Comparison of ENCODE assay signal across 8 cellular contexts in the genomic region with DNA sequence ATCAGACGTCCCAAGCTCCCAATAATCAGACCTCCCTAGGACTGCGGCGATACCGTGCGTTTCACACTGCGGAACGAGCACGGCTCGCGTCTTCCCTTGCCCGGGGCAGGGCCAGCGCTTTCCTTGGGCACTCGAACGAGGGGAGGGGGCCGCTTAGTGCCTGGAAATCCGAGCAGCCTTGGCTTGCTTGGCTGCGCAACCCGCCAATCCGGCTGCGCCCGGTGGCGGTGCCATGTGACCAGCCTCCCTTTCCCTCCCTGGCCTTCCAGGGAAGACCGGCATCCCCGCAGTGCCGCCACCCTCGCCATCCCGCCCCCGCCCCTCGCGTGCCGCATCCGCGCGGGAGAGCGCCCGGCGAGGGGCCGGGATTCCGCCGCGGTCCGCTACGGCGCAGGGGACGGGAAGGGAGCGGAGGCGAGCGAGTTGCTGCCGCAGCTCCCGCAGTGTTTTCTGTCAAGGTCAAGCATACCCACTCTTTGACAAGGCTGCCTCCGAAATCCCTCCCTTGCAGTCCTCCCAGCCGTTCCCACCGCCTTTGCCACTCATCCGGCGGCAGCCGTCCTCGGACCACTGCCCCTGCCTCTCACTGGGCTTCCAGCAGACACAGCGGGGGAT. TPM values are rescaled to one million over a fixed set of nuclear protein-coding genes. Genes with fewer than 3 reads are reported as not detected.
DNase-seq lines count a peak whose midpoint lies in the region; ATAC-seq and TF ChIP-seq lines count a peak whose summit lies in the region.

No MANE protein-coding gene starts in this region.

- H3K4me1 ChIP-seq in SJSA1 (replicated peaks): peaks cover 10% of the 10 kb centered on the region
- peaks cover 21% of the 10 kb centered on the region for H3K4me1 ChIP-seq in mononuclear cell (ENCODE audit: insufficient read depth, low read length)

- H3K36me3 ChIP-seq in SJSA1: no peaks in the 10 kb centered on the region

- H3K9me3 ChIP-seq in SJSA1 (replicated peaks) (no peaks in the 10 kb centered on the region), mononuclear cell (ENCODE audit: low read depth, low read length) (no peaks in the 10 kb centered on the region)

- peaks cover 15% of the 10 kb centered on the region for H3K4me1 Mint-ChIP-seq in type B pancreatic cell (ENCODE audit: unreplicated experiment)

- no peak overlapping the region for H3K27ac Mint-ChIP-seq in type B pancreatic cell

- H3K4me3 ChIP-seq in HL-60 (replicated peaks; ENCODE audit: insufficient read depth, low read length) (0 out of 2 replicates have a peak overlapping the region, but pooled peaks have one; percentile 3), SJSA1 (peak overlapping the region; percentile 41), mononuclear cell (ENCODE audit: low read length) (peak overlapping the region; percentile 15)

- no peak for TF ChIP-seq CTCF in HL-60 (IDR thresholded peaks at IDR 0.05; ENCODE audit: insufficient read depth, low read length)
- TF ChIP-seq CTCF in type B pancreatic cell (conservative IDR thresholded peaks at IDR 0.05): no peak

- H3K4me3 Mint-ChIP-seq in type B pancreatic cell: peak overlapping the region; percentile 86

- H3K9me3 Mint-ChIP-seq in type B pancreatic cell: no peaks in the 10 kb centered on the region

- peaks cover 9% of the 10 kb centered on the region for H3K27me3 ChIP-seq in HL-60 (ENCODE audit: insufficient read depth, poor library complexity, severe bottlenecking)
- H3K27me3 ChIP-seq in SJSA1 (replicated peaks): peaks cover 16% of the 10 kb centered on the region
- H3K27me3 ChIP-seq in mononuclear cell (ENCODE audit: insufficient read depth, low read length): peaks cover 24% of the 10 kb centered on the region

- ATAC-seq in esophagus mucosa: peak; percentile 60
- no peak for ATAC-seq in GM21825 (IDR thresholded peaks at IDR 0.05; ENCODE audit: unreplicated experiment)

- H3K27ac ChIP-seq in HL-60 (replicated peaks): no peak overlapping the region
- no peak overlapping the region for H3K27ac ChIP-seq in SJSA1

- peaks cover 27% of the 10 kb centered on the region for H3K27me3 Mint-ChIP-seq in type B pancreatic cell

- H3K36me3 Mint-ChIP-seq in type B pancreatic cell: no peaks in the 10 kb centered on the region

- peak; percentile 57 for DNase-seq in AG08396 (ENCODE audit: low spot score)
- DNase-seq in HL-60 (ENCODE audit: low read depth in 1 of 2, low spot score in 1 of 2): no peak
- peak in 1 of 2 experiments; percentile 32 for DNase-seq in SJSA1 (ENCODE audit: low read depth in 1 of 2, low spot score in 2 of 2)
- peak; percentile 78 for DNase-seq in type B pancreatic cell (ENCODE audit: extremely low spot score, unreplicated experiment)
- DNase-seq in SIG-M5 (lab: John Stamatoyannopoulos, UW): no peak

RNA-seq across cellular contexts. Expression of a gene that starts 8.3 kb away (rescaled TPM):
- total RNA-seq in SJSA1 (2014; rRNA removed; shearing (Covaris generic)): 8.6 and 9.8 TPM in 2 replicates
- total RNA-seq in esophagus mucosa: 45.3 TPM
- total RNA-seq in mononuclear cell: 69.0 TPM
- 20.1 and 33.8 TPM in 2 replicates for total RNA-seq in type B pancreatic cell (ENCODE audit: low replicate concordance)

Comparison
In these comparisons a context has a peak if more than half of its experiments do, and no peak if none do; other contexts are left out.
1. DNase-seq: peak in AG08396 (single experiment) and type B pancreatic cell (single experiment); none in HL-60 (0 of 2) and SIG-M5 (single experiment).
2. Peak in every context shown above with its lines, with median percentiles within 50 percentile points of each other: H3K4me3 ChIP-seq.